1 cellular context compared by ENCODE assay signal in genomic region chr22:26398741-26399153, GRCh38.
TF ChIP-seq lines count a peak whose summit lies in the region.

No MANE protein-coding gene starts in this region.

TF ChIP-seq in GM23338, 12 proteins besides CTCF, POLR2A, EP300 and RAD21 (continued from another document):
- no peak for TF ChIP-seq ZNF462 (CRISPR knock-in tag; IDR thresholded peaks at IDR 0.05)
- TF ChIP-seq JUNB (IDR thresholded peaks at IDR 0.05; ENCODE audit: unreplicated experiment), result no peak
- no peak for TF ChIP-seq NANOG (IDR thresholded peaks at IDR 0.05; ENCODE audit: borderline replicate concordance)
- TF ChIP-seq ZNF331 (CRISPR knock-in tag; IDR thresholded peaks at IDR 0.05; ENCODE audit: low read depth), result no peak
- no peak for TF ChIP-seq EZH2 (IDR thresholded peaks at IDR 0.05; ENCODE audit: low read depth, unreplicated experiment)
- no peak for TF ChIP-seq EZH2phosphoT487 (IDR thresholded peaks at IDR 0.05; ENCODE audit: unreplicated experiment)
- no peak for TF ChIP-seq ZNF114 (CRISPR knock-in tag; IDR thresholded peaks at IDR 0.05)
- TF ChIP-seq STAT1 (IDR thresholded peaks at IDR 0.05; ENCODE audit: unreplicated experiment), result no peak
